8 cellular contexts compared by ENCODE assay signal in genomic region chr3:42780892-42781700, GRCh38.
A peak's percentile ranks its signal among the peaks of the same experiment; 100 is the strongest.
DNase-seq lines count a peak whose midpoint lies in the region; ATAC-seq and TF ChIP-seq lines count a peak whose summit lies in the region.

No MANE protein-coding gene starts in this region.

- TF ChIP-seq CTCF in VCaP (conservative IDR thresholded peaks at IDR 0.05), result peak; percentile 86

- POLR2A ChIA-PET in HEK293T (lab: Yijun Ruan, JAX), result interaction anchor here (1.5 kb wide), 1 partner anchor 39 kb away, joined by 4 read pairs; no protein-coding TSS in a partner anchor

- DNase-seq in activated T-cell treated with anti-CD3 and anti-CD28 coated beads for 4 hours (peak; percentile 23), HEK293T (ENCODE audit: extremely low spot score) (peak; percentile 65), NCI-H2107 (lab: John Stamatoyannopoulos, UW) (peak; percentile 1), globus pallidus (ENCODE audit: low spot score) (peak; percentile 68), pons (ENCODE audit: low spot score) (peak; percentile 85)
- DNase-seq in activated T-cell treated with anti-CD3 and anti-CD28 coated beads, Interleukin-2, amount 50 U/mL, for 1 hour, result no peak

- no peak for ATAC-seq in GM21576 (IDR thresholded peaks at IDR 0.05; ENCODE audit: unreplicated experiment)

- H3K27ac ChIP-seq in VCaP, result peak overlapping the region; percentile 21; the same call in 1 of the 2 replicates

- CTCF ChIA-PET in HEK293T (lab: Yijun Ruan, JAX), result interaction anchor here (1.0 to 4.8 kb wide), 2 partner anchors 39 to 50 kb away, joined by 8 to 24 read pairs; no protein-coding TSS in a partner anchor

TF ChIP-seq in HEK293T, 16 proteins besides CTCF, POLR2A, EP300 and RAD21:
- TF ChIP-seq SUZ12 (IDR thresholded peaks at IDR 0.05) (no peak), L3MBTL2 (conservative IDR thresholded peaks at IDR 0.05) (no peak), HDGF (IDR thresholded peaks at IDR 0.05; ENCODE audit: borderline replicate concordance) (no peak), PKNOX1 (IDR thresholded peaks at IDR 0.05) (0 out of 2 replicates have a peak, but pooled peaks have one; percentile 2), FOXM1 (IDR thresholded peaks at IDR 0.05; ENCODE audit: borderline replicate concordance) (no peak), ARNT (IDR thresholded peaks at IDR 0.05) (no peak), FOXA1 (IDR thresholded peaks at IDR 0.05) (no peak)
